Comparison of ENCODE assay signal across 1 cellular context in genomic region chrY:7099742-7100141, GRCh38.
TF ChIP-seq lines count a peak whose summit lies in the region.

No MANE protein-coding gene starts in this region.

TF ChIP-seq in GM23338, 12 proteins besides CTCF, POLR2A, EP300 and RAD21:
- no peak for TF ChIP-seq ZNF462 (CRISPR knock-in tag; IDR thresholded peaks at IDR 0.05)
- no peak for TF ChIP-seq EZH2phosphoT487 (IDR thresholded peaks at IDR 0.05; ENCODE audit: unreplicated experiment)
- TF ChIP-seq JUNB (IDR thresholded peaks at IDR 0.05; ENCODE audit: unreplicated experiment) = no peak
- TF ChIP-seq ZNF331 (CRISPR knock-in tag; IDR thresholded peaks at IDR 0.05; ENCODE audit: low read depth) = no peak
- no peak for TF ChIP-seq EZH2 (IDR thresholded peaks at IDR 0.05; ENCODE audit: low read depth, unreplicated experiment)
- TF ChIP-seq ZNF114 (CRISPR knock-in tag; IDR thresholded peaks at IDR 0.05) = no peak
TF ChIP-seq in GM23338: peak in this region for 0.
